17 cellular contexts compared by ENCODE assay signal in the genomic region with DNA sequence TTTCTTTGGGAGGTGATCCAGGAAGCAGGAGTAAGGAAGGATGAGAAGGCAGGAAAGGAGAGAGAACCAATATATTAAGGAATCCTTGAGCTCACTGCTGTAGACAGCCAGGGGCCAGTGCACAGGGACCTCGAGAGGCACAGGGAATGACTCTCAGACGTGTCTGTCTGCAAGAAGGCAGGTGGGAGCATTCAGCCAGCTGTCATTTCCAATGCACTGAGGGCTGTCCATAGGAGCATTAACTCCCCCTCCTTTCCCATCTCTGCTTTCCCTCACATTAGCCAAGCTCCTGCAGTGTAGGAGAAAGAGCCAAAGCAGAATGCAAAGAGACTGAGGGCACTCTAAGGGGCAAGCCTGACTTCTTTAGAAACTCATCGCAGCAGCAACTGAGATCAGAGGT.
"Had no signal": no experiment of that assay in that cellular context is flagged by ENCODE, and none has a peak within 500 bp of the region (broad histone marks: within the 10 kb centered on the region; RNA-seq: fewer than 3 reads in every experiment).

No MANE protein-coding gene starts in this region.

- H3K4me1 Mint-ChIP-seq: naive thymus-derived CD8-positive, alpha-beta T cell; neural crest cell had no signal

- H3K27me3 Mint-ChIP-seq: dendritic cell treated with granulocyte-macrophage colony-stimulating factor and Interleukin-4, amounts not matched to agents 40 ng/mL and 50 ng/mL, for 4 days had no signal

- H3K4me3 Mint-ChIP-seq: dendritic cell treated with granulocyte-macrophage colony-stimulating factor and Interleukin-4, amounts not matched to agents 40 ng/mL and 50 ng/mL, for 4 days; naive thymus-derived CD8-positive, alpha-beta T cell; neural crest cell had no signal

- DNase-seq: cerebellar nuclear complex; erythroblast; foreskin keratinocyte; heart left ventricle; hippocampal formation; left colon; naive thymus-derived CD8-positive, alpha-beta T cell; posterior cingulate gyrus; stimulated activated CD4-positive, alpha-beta T cell treated with anti-CD3 and anti-CD28 coated beads, Interleukin-15, amount 100 ng/mL, for 24 hours; stimulated activated CD4-positive, alpha-beta T cell treated with anti-CD3 and anti-CD28 coated beads, Interleukin-2, amount 100 ng/mL, for 24 hours; stimulated activated CD4-positive, alpha-beta T cell treated with anti-CD3 and anti-CD28 coated beads, Interleukin-4, amount 100 ng/mL, for 4 hours; stimulated activated naive CD4-positive, alpha-beta T cell; stomach; substantia nigra; trophoblast cell had no signal

- ATAC-seq: foreskin keratinocyte; heart left ventricle; left colon; naive thymus-derived CD8-positive, alpha-beta T cell had no signal

- H3K27ac Mint-ChIP-seq: dendritic cell treated with granulocyte-macrophage colony-stimulating factor and Interleukin-4, amounts not matched to agents 40 ng/mL and 50 ng/mL, for 4 days; naive thymus-derived CD8-positive, alpha-beta T cell had no signal
